ENCODE assay signal across 13 cellular contexts in the genomic region with DNA sequence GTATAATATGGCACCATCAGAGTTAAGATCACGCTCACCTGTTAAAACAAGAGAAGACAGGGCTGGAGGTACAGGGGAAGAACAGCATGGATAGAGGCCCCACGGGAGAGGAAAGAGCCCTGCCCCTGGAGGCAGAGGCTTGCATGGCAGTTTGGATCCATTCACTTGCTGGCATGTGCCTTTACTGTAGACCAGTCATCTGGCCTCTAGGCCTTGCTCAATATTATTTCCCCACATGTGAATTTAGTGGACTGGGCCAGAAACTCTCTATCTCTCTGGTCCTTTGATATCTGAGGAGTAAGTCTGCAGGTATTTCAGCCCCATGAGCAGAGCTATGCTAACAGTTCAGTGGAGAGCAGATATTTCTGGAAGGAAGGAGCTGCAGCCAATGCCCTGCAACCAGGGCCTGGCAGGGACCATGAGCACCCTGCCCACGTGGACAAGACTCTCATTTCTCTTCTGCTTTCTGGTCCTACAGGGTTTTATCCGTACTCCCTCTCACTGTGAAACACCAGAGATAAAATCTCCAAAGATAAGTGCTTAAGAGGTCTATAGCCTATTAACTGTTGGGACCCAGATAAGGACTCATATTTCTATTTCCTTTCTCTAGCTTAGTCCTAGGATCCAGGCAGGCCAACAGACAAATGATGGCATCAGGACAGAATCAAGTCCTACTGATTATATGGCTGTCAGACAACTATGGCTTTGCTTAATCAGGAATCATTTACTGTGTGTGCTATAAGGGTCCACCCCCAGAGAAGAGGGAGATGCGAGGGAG.
DNase-seq lines count a peak whose midpoint lies in the region; TF ChIP-seq lines count a peak whose summit lies in the region.
"Had no signal": no experiment of that assay in that cellular context is flagged by ENCODE, and none has a peak within 500 bp of the region (broad histone marks: within the 10 kb centered on the region; RNA-seq: fewer than 3 reads in every experiment).

No MANE protein-coding gene starts in this region.

- no peaks in the 10 kb centered on the region for H3K36me3 ChIP-seq in mammary epithelial cell (ENCODE audit: insufficient read depth, low read length)
- no peaks in the 10 kb centered on the region for H3K36me3 ChIP-seq in OCI-LY3 (replicated peaks; ENCODE audit: low read depth, low read length)
- H3K36me3 ChIP-seq: vagina had no signal

- no peaks in the 10 kb centered on the region for H3K27me3 Mint-ChIP-seq in MCF 10A (ENCODE audit: insufficient read depth, unreplicated experiment)

- H3K9me3 Mint-ChIP-seq in MCF 10A (ENCODE audit: unreplicated experiment), result no peaks in the 10 kb centered on the region
- H3K9me3 Mint-ChIP-seq: activated T-helper 17 cell treated with anti-CD3 and anti-CD28 coated beads, Interleukin-2, amount 50 U/mL, for 72 hours; central memory CD8-positive, alpha-beta T cell had no signal

- H3K4me3 ChIP-seq in mammary epithelial cell (replicated peaks in 1 of 3; ENCODE audit: insufficient read depth in 1 of 3, low read depth in 2 of 3, low read length in 3 of 3), result no peak overlapping the region
- no peak overlapping the region for H3K4me3 ChIP-seq in OCI-LY3 (ENCODE audit: low read length)
- H3K4me3 ChIP-seq in epithelial cell of proximal tubule (ENCODE audit: low read depth, low read length), result no peak overlapping the region
- H3K4me3 ChIP-seq: vagina had no signal

- POLR2A ChIA-PET in MCF 10A (lab: Yijun Ruan, JAX), result no interaction called here

- intact Hi-C loops in MCF 10A (cut with micrococcal nuclease), result no loop called here
- intact Hi-C loops in mammary epithelial cell (cut with micrococcal nuclease), result no loop called here

- H3K9me3 ChIP-seq in mammary epithelial cell (replicated peaks; ENCODE audit: insufficient read depth, low read length), result no peaks in the 10 kb centered on the region
- no peaks in the 10 kb centered on the region for H3K9me3 ChIP-seq in OCI-LY3 (ENCODE audit: insufficient read depth, low read length)
- H3K9me3 ChIP-seq: vagina had no signal

- TF ChIP-seq CTCF in MCF 10A (IDR thresholded peaks at IDR 0.05; ENCODE audit: unreplicated experiment) (no peak), mammary epithelial cell (conservative IDR thresholded peaks at IDR 0.05 in 1 of 2, IDR thresholded peaks at IDR 0.05 in 1 of 2; ENCODE audit: extremely low read depth in 1 of 2, insufficient read depth in 1 of 2, low read depth in 1 of 2, low read length in 2 of 2) (peak in 1 of 2 donors; percentile 32), OCI-LY3 (IDR thresholded peaks at IDR 0.05; ENCODE audit: low read depth, low read length) (peak; percentile 16; the same call in 1 of the 2 replicates), epithelial cell of proximal tubule (conservative IDR thresholded peaks at IDR 0.05; ENCODE audit: low read depth, low read length) (peak; percentile 37)

- H3K36me3 Mint-ChIP-seq in MCF 10A (ENCODE audit: insufficient read depth, unreplicated experiment), result no peaks in the 10 kb centered on the region

- dilution Hi-C loops in mammary epithelial cell (cut with HindIII; ENCODE audit: low sequenced_read_pairs), result no loop called here

- in situ Hi-C loops in mammary epithelial cell (cut with MboI; ENCODE audit: low sequenced_read_pairs in 2 of 2), result no loop called here

- H3K79me2 ChIP-seq in mammary epithelial cell (ENCODE audit: insufficient read depth, low read length), result no peaks in the 10 kb centered on the region
- no peaks in the 10 kb centered on the region for H3K79me2 ChIP-seq in OCI-LY3 (ENCODE audit: low read length)

- H3K4me3 Mint-ChIP-seq in MCF 10A (ENCODE audit: unreplicated experiment), result no peak overlapping the region
- H3K4me3 Mint-ChIP-seq: activated T-helper 17 cell treated with anti-CD3 and anti-CD28 coated beads, Interleukin-2, amount 50 U/mL, for 72 hours; central memory CD8-positive, alpha-beta T cell had no signal

- H3K27me3 ChIP-seq in mammary epithelial cell (ENCODE audit: insufficient read depth, low read length) (no peaks in the 10 kb centered on the region), OCI-LY3 (ENCODE audit: low read depth, low read length) (peaks cover 46% of the 10 kb centered on the region)
- H3K27me3 ChIP-seq: vagina had no signal

- H3K4me2 ChIP-seq in mammary epithelial cell (ENCODE audit: insufficient read depth, low read depth, low read length) (no peak overlapping the region), OCI-LY3 (ENCODE audit: low read length) (no peak overlapping the region)

- peak; percentile 36 for DNase-seq in MCF 10A (ENCODE audit: unreplicated experiment)
- no peak for DNase-seq in mammary epithelial cell
- no peak for DNase-seq in epithelial cell of proximal tubule (ENCODE audit: low read depth)
- no peak for DNase-seq in EL
- no peak for DNase-seq in NCI-H510A treated with DMSO at 0.1 percent for 48 hours (lab: John Stamatoyannopoulos, UW)
- DNase-seq in NCI-H1930 (lab: John Stamatoyannopoulos, UW), result no peak
- DNase-seq: activated CD4-positive, CD25-positive, alpha-beta regulatory T cell; NCI-H1694 had no signal

- H3K27ac Mint-ChIP-seq in MCF 10A (ENCODE audit: low read depth, unreplicated experiment), result no peak overlapping the region
- H3K27ac Mint-ChIP-seq: activated T-helper 17 cell treated with anti-CD3 and anti-CD28 coated beads, Interleukin-2, amount 50 U/mL, for 72 hours had no signal

- BruUV-seq in MCF 10A (replicated peaks; lab: Mats Ljungman, UMichigan), result no TSS peak
- BruUV-seq in mammary epithelial cell (replicated peaks; lab: Mats Ljungman, UMichigan), result no TSS peak

- no peaks in the 10 kb centered on the region for H4K20me1 ChIP-seq in mammary epithelial cell (ENCODE audit: insufficient read depth, low read length)
- H4K20me1 ChIP-seq in OCI-LY3 (ENCODE audit: insufficient read depth, low read length), result no peaks in the 10 kb centered on the region

- H3K4me1 ChIP-seq in mammary epithelial cell (ENCODE audit: insufficient read depth, low read length), result peaks cover 6% of the 10 kb centered on the region
- H3K4me1 ChIP-seq in OCI-LY3 (ENCODE audit: low read length), result no peaks in the 10 kb centered on the region

- H2AFZ ChIP-seq in mammary epithelial cell (ENCODE audit: low read depth, low read length), result no peak overlapping the region
- no peak overlapping the region for H2AFZ ChIP-seq in OCI-LY3 (ENCODE audit: low read depth, low read length)

- 70% methylated on average over 5 of the region's 5 CpGs for WGBS in mammary epithelial cell (ENCODE audit: low coverage, missing lambda C conversion rate)

- CTCF ChIA-PET in MCF 10A (lab: Yijun Ruan, JAX), result interaction anchor here (0.6 to 1.5 kb wide), 2 partner anchors 12 to 328 kb away, joined by 3 to 4 read pairs; no protein-coding TSS in a partner anchor
- CTCF ChIA-PET in mammary epithelial cell (lab: Charles Lee; ENCODE audit: low non-redundant PET), result no interaction called here

- H3K27ac ChIP-seq in mammary epithelial cell (ENCODE audit: insufficient read depth, low read depth, low read length) (no peak overlapping the region), OCI-LY3 (ENCODE audit: low read length) (no peak overlapping the region), temporal lobe (ENCODE audit: low read depth, low read length) (peak overlapping the region; percentile 97)
- H3K27ac ChIP-seq: vagina had no signal

- H3K9ac ChIP-seq in mammary epithelial cell (ENCODE audit: insufficient read depth, low read length) (no peak overlapping the region), OCI-LY3 (ENCODE audit: low read length) (no peak overlapping the region)

- no peaks in the 10 kb centered on the region for H3K4me1 Mint-ChIP-seq in MCF 10A (ENCODE audit: insufficient read depth, unreplicated experiment)
- H3K4me1 Mint-ChIP-seq: central memory CD8-positive, alpha-beta T cell had no signal
